Comparison of ENCODE assay signal across 8 cellular contexts in genomic region chr1:11337536-11338350, GRCh38.
DNase-seq lines count a peak whose midpoint lies in the region; ATAC-seq and TF ChIP-seq lines count a peak whose summit lies in the region.

No MANE protein-coding gene starts in this region.

- H3K27ac ChIP-seq in 22Rv1 = no peak overlapping the region
- H3K27ac ChIP-seq in thoracic aorta = no peak overlapping the region

- no peak overlapping the region for H3K27ac Mint-ChIP-seq in natural killer cell treated with Interleukin-12 subunit alpha and Interleukin-12 subunit beta and Interleukin-15 and Interleukin-18, amount 100 ng/mL, for 72 hours

- peaks cover 11% of the 10 kb centered on the region for H3K27me3 ChIP-seq in thoracic aorta (replicated peaks; ENCODE audit: insufficient read depth)

- H3K4me1 ChIP-seq in thoracic aorta (ENCODE audit: control insufficient read depth in 1 of 2, low read depth in 2 of 2) = no peaks in the 10 kb centered on the region

- H3K27me3 Mint-ChIP-seq in natural killer cell treated with Interleukin-12 subunit alpha and Interleukin-12 subunit beta and Interleukin-15 and Interleukin-18, amount 100 ng/mL, for 72 hours = peaks cover 9 to 16% of the 10 kb centered on the region in 2 donors

- peaks cover 35 to 36% of the 10 kb centered on the region in 2 donors for H3K4me1 Mint-ChIP-seq in natural killer cell treated with Interleukin-12 subunit alpha and Interleukin-12 subunit beta and Interleukin-15 and Interleukin-18, amount 100 ng/mL, for 72 hours (ENCODE audit: low read depth in 2 of 2)

- H3K36me3 ChIP-seq in thoracic aorta = no peaks in the 10 kb centered on the region

- TF ChIP-seq CTCF in 22Rv1 (IDR thresholded peaks at IDR 0.05) (peak; percentile 93), GM13976 (IDR thresholded peaks at IDR 0.05; ENCODE audit: borderline replicate concordance, control extremely low read depth, extremely low read depth, insufficient read depth, missing control alignments) (peak; percentile 66), thoracic aorta (IDR thresholded peaks at IDR 0.05) (peak; percentile 47)

- peak; percentile 50 to 69 for ATAC-seq in natural killer cell treated with Interleukin-12 subunit alpha and Interleukin-12 subunit beta and Interleukin-15 and Interleukin-18, amount 100 ng/mL, for 72 hours
- no peak for ATAC-seq in thoracic aorta (ENCODE audit: insufficient number of reproducible peaks, low FRiP score, low read depth)

- no peaks in the 10 kb centered on the region for H3K9me3 ChIP-seq in thoracic aorta

- H3K4me3 Mint-ChIP-seq in natural killer cell treated with Interleukin-12 subunit alpha and Interleukin-12 subunit beta and Interleukin-15 and Interleukin-18, amount 100 ng/mL, for 72 hours = no peak overlapping the region

- DNase-seq in GM13976 (ENCODE audit: low spot score) = peak; percentile 82
- peak; percentile 33 to 67 for DNase-seq in NCI-H446 (lab: John Stamatoyannopoulos, UW)
- peak; percentile 53 to 54 for DNase-seq in activated CD4-positive, alpha-beta T cell treated with anti-CD3 and anti-CD28 coated beads for 24 hours (ENCODE audit: low read depth in 2 of 2)
- peak; percentile 72 for DNase-seq in dermis blood vessel endothelial cell
- DNase-seq in natural killer cell treated with Interleukin-12 subunit alpha and Interleukin-12 subunit beta and Interleukin-15 and Interleukin-18, amount 100 ng/mL, for 72 hours (ENCODE audit: low spot score) = peak; percentile 75
- no peak for DNase-seq in thoracic aorta (ENCODE audit: low spot score)
- no peak for DNase-seq in mucosa of gallbladder (ENCODE audit: low spot score)

- in situ Hi-C loops in GM13976 (cut with MboI; ENCODE audit: low sequenced_read_pairs, unreplicated experiment) = no loop called here

- H3K9me3 Mint-ChIP-seq in natural killer cell treated with Interleukin-12 subunit alpha and Interleukin-12 subunit beta and Interleukin-15 and Interleukin-18, amount 100 ng/mL, for 72 hours = no peaks in the 10 kb centered on the region

- H3K36me3 Mint-ChIP-seq in natural killer cell treated with Interleukin-12 subunit alpha and Interleukin-12 subunit beta and Interleukin-15 and Interleukin-18, amount 100 ng/mL, for 72 hours = no peaks in the 10 kb centered on the region

- H3K4me3 ChIP-seq in thoracic aorta = no peak overlapping the region

Comparison
In these comparisons a context has a peak if more than half of its experiments do, and no peak if none do; other contexts are left out.
1. DNase-seq: peak in GM13976 (single experiment), NCI-H446 (2 of 2), activated CD4-positive, alpha-beta T cell treated with anti-CD3 and anti-CD28 coated beads for 24 hours (2 of 2), dermis blood vessel endothelial cell (single experiment) and natural killer cell treated with Interleukin-12 subunit alpha and Interleukin-12 subunit beta and Interleukin-15 and Interleukin-18, amount 100 ng/mL, for 72 hours (single experiment); none in thoracic aorta (single experiment) and mucosa of gallbladder (single experiment).
2. Peak in every context shown above with its lines, with median percentiles within 50 percentile points of each other: CTCF ChIP-seq.